In the genomic region with DNA sequence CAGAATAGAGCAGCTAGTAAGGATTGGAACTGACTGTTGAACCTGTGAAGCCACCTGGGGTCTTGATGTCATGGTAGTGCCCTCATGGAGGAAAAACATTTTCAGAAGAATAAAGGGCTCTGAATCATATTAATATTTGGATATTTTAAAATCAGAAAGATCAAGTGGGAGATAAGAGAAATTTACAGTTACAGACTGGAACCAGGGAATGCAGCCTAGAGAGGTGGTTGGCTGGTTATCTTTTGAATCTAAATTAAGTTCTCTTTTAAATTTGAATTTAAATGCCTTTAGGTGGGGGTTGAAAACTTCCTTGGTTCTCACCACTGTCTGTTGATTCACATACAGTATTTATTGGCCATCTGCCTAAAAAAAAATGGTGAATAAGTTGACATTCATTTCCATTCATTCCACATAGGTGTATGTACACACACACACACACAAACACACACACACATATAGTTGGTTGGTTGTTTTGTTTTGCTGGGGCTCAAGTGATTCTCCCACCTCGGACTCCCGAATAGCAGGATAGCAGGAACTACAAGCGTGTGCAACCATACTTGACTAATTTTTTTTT, we compare ENCODE assay signal across 1 cellular context.
TF ChIP-seq lines count a peak whose summit lies in the region.

No MANE protein-coding gene starts in this region.

TF ChIP-seq in GM23338, 12 proteins besides CTCF, POLR2A, EP300 and RAD21 (continued from another document):
- TF ChIP-seq, protein P1, sequence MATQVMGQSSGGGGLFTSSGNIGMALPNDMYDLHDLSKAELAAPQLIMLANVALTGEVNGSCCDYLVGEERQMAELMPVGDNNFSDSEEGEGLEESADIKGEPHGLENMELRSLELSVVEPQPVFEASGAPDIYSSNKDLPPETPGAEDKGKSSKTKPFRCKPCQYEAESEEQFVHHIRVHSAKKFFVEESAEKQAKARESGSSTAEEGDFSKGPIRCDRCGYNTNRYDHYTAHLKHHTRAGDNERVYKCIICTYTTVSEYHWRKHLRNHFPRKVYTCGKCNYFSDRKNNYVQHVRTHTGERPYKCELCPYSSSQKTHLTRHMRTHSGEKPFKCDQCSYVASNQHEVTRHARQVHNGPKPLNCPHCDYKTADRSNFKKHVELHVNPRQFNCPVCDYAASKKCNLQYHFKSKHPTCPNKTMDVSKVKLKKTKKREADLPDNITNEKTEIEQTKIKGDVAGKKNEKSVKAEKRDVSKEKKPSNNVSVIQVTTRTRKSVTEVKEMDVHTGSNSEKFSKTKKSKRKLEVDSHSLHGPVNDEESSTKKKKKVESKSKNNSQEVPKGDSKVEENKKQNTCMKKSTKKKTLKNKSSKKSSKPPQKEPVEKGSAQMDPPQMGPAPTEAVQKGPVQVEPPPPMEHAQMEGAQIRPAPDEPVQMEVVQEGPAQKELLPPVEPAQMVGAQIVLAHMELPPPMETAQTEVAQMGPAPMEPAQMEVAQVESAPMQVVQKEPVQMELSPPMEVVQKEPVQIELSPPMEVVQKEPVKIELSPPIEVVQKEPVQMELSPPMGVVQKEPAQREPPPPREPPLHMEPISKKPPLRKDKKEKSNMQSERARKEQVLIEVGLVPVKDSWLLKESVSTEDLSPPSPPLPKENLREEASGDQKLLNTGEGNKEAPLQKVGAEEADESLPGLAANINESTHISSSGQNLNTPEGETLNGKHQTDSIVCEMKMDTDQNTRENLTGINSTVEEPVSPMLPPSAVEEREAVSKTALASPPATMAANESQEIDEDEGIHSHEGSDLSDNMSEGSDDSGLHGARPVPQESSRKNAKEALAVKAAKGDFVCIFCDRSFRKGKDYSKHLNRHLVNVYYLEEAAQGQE (IDR thresholded peaks at IDR 0.05; ENCODE audit: unreplicated experiment) = no peak
- TF ChIP-seq CREB1 (CRISPR knock-in tag; IDR thresholded peaks at IDR 0.05; ENCODE audit: low read depth) (no peak), STAT1 (IDR thresholded peaks at IDR 0.05; ENCODE audit: unreplicated experiment) (no peak), EZH2phosphoT487 (IDR thresholded peaks at IDR 0.05; ENCODE audit: unreplicated experiment) (no peak)
